ENCODE assay signal across 21 cellular contexts in genomic region chr20:2920473-2920872, GRCh38. TPM values are rescaled to one million over a fixed set of nuclear protein-coding genes. Genes with fewer than 3 reads are reported as not detected.
DNase-seq lines count a peak whose midpoint lies in the region; ATAC-seq and TF ChIP-seq lines count a peak whose summit lies in the region.
"Had no signal": no experiment of that assay in that cellular context is flagged by ENCODE, and none has a peak within 500 bp of the region (broad histone marks: within the 10 kb centered on the region; RNA-seq: fewer than 3 reads in every experiment).

No MANE protein-coding gene starts in this region.

- peaks cover 8% of the 10 kb centered on the region for H3K36me3 ChIP-seq in PC-3 (ENCODE audit: low read depth, low read length)
- peaks cover 0 to 16% (median 13%) of the 10 kb centered on the region in 5 donors for H3K36me3 ChIP-seq in subcutaneous abdominal adipose tissue (ENCODE audit: control insufficient read depth in 5 of 5, insufficient read depth in 5 of 5, low read length in 5 of 5)

- H4K20me1 ChIP-seq in PC-3 (ENCODE audit: low read length): no peaks in the 10 kb centered on the region

- H3K4me3 ChIP-seq in PC-3 (ENCODE audit: low read length) (peak overlapping the region; percentile 3; the same call in 1 of the 2 replicates), subcutaneous abdominal adipose tissue (ENCODE audit: low read depth in 1 of 5, low read length in 5 of 5) (no peak overlapping the region)
- H3K4me3 ChIP-seq: gastrocnemius medialis, lung, stomach, transverse colon had no signal

- H3K4me2 ChIP-seq in PC-3 (ENCODE audit: low read length): peak overlapping the region; percentile 60

- no peaks in the 10 kb centered on the region for H3K27me3 Mint-ChIP-seq in natural killer cell (ENCODE audit: low read depth in 2 of 2)
- no peaks in the 10 kb centered on the region for H3K27me3 Mint-ChIP-seq in natural killer cell treated with Interleukin-12 subunit alpha and Interleukin-12 subunit beta and Interleukin-15 and Interleukin-18, amount 100 ng/mL, for 72 hours
- no peaks in the 10 kb centered on the region for H3K27me3 Mint-ChIP-seq in endothelial cell (ENCODE audit: unreplicated experiment)
- H3K27me3 Mint-ChIP-seq in activated CD4-positive, alpha-beta T cell treated with anti-CD3 and anti-CD28 coated beads, Interleukin-2, amount 10 ng/mL, durations not matched to agents 24 days and 14 days: no peaks in the 10 kb centered on the region
- H3K27me3 Mint-ChIP-seq: activated CD4-positive, alpha-beta T cell treated with anti-CD3 and anti-CD28 coated beads, Interleukin-2, amount 10 ng/mL, durations not matched to agents 7 days and 5 days; brain; CD4-positive, alpha-beta T cell had no signal

- BruUV-seq in PC-3 (replicated peaks; lab: Mats Ljungman, UMichigan): no TSS peak

- peaks cover 33 to 38% of the 10 kb centered on the region in 2 donors for H3K4me1 Mint-ChIP-seq in natural killer cell
- H3K4me1 Mint-ChIP-seq in natural killer cell treated with Interleukin-12 subunit alpha and Interleukin-12 subunit beta and Interleukin-15 and Interleukin-18, amount 100 ng/mL, for 72 hours (ENCODE audit: low read depth in 2 of 2): peaks cover 17 to 33% of the 10 kb centered on the region in 2 donors
- H3K4me1 Mint-ChIP-seq in endothelial cell (ENCODE audit: unreplicated experiment): peaks cover 32% of the 10 kb centered on the region
- peaks cover 16% of the 10 kb centered on the region for H3K4me1 Mint-ChIP-seq in activated CD4-positive, alpha-beta T cell treated with anti-CD3 and anti-CD28 coated beads, Interleukin-2, amount 10 ng/mL, durations not matched to agents 24 days and 14 days

- H3K36me3 Mint-ChIP-seq in natural killer cell: peaks cover 6% of the 10 kb centered on the region
- H3K36me3 Mint-ChIP-seq in natural killer cell treated with Interleukin-12 subunit alpha and Interleukin-12 subunit beta and Interleukin-15 and Interleukin-18, amount 100 ng/mL, for 72 hours: peaks cover 11% of the 10 kb centered on the region
- H3K36me3 Mint-ChIP-seq in endothelial cell (ENCODE audit: low read depth, unreplicated experiment): peaks cover 10% of the 10 kb centered on the region
- H3K36me3 Mint-ChIP-seq in activated CD4-positive, alpha-beta T cell treated with anti-CD3 and anti-CD28 coated beads, Interleukin-2, amount 10 ng/mL, durations not matched to agents 24 days and 14 days (ENCODE audit: low read depth): peaks cover 31% of the 10 kb centered on the region

- H3K4me1 ChIP-seq in PC-3 (ENCODE audit: insufficient read depth, low read length): peaks cover 26% of the 10 kb centered on the region
- peaks cover 0 to 36% (median 24%) of the 10 kb centered on the region in 5 donors for H3K4me1 ChIP-seq in subcutaneous abdominal adipose tissue (ENCODE audit: control insufficient read depth in 5 of 5, insufficient read depth in 5 of 5, low read length in 5 of 5)

- no peaks in the 10 kb centered on the region for H3F3A ChIP-seq in PC-3 (ENCODE audit: low read length, unreplicated experiment)

- intact Hi-C loops in natural killer cell (cut with micrococcal nuclease): no loop called here
- intact Hi-C loops in PC-3 (cut with micrococcal nuclease): no loop called here
- intact Hi-C loops in activated CD4-positive, alpha-beta T cell treated with anti-CD3 and anti-CD28 coated beads, Interleukin-2, amount 10 ng/mL, durations not matched to agents 24 days and 14 days (cut with micrococcal nuclease): no loop called here

- no peaks in the 10 kb centered on the region for H3K9me3 ChIP-seq in PC-3 (ENCODE audit: low read length)
- H3K9me3 ChIP-seq in subcutaneous abdominal adipose tissue (ENCODE audit: control insufficient read depth in 5 of 5, low read length in 5 of 5): no peaks in the 10 kb centered on the region
- H3K9me3 ChIP-seq: gastrocnemius medialis, stomach, transverse colon had no signal

- peaks cover 39% of the 10 kb centered on the region for H3K79me2 ChIP-seq in PC-3 (ENCODE audit: low read length)

- CTCF ChIA-PET in PC-3 (lab: Charles Lee): interaction anchor here (0.7 kb wide), 1 partner anchor 42 kb away, joined by 15 read pairs; no protein-coding TSS in a partner anchor

- H2AFZ ChIP-seq in PC-3 (ENCODE audit: low read length): no peak overlapping the region

- H3K27me3 ChIP-seq in PC-3 (ENCODE audit: low read length): no peaks in the 10 kb centered on the region
- no peaks in the 10 kb centered on the region for H3K27me3 ChIP-seq in subcutaneous abdominal adipose tissue (ENCODE audit: control insufficient read depth in 5 of 5, insufficient read depth in 4 of 5, low read length in 5 of 5)
- H3K27me3 ChIP-seq: gastrocnemius medialis, stomach, transverse colon had no signal

- POLR2A ChIA-PET in PC-3 (lab: Charles Lee; ENCODE audit: unreplicated experiment): no interaction called here

- H3K9me3 Mint-ChIP-seq in natural killer cell (no peaks in the 10 kb centered on the region), endothelial cell (ENCODE audit: unreplicated experiment) (no peaks in the 10 kb centered on the region)
- no peaks in the 10 kb centered on the region for H3K9me3 Mint-ChIP-seq in natural killer cell treated with Interleukin-12 subunit alpha and Interleukin-12 subunit beta and Interleukin-15 and Interleukin-18, amount 100 ng/mL, for 72 hours
- H3K9me3 Mint-ChIP-seq in activated CD4-positive, alpha-beta T cell treated with anti-CD3 and anti-CD28 coated beads, Interleukin-2, amount 10 ng/mL, durations not matched to agents 24 days and 14 days: no peaks in the 10 kb centered on the region
- H3K9me3 Mint-ChIP-seq: activated CD4-positive, alpha-beta T cell treated with anti-CD3 and anti-CD28 coated beads, Interleukin-2, amount 10 ng/mL, durations not matched to agents 7 days and 5 days; CD4-positive, alpha-beta T cell had no signal

- no peak for ATAC-seq in natural killer cell
- no peak for ATAC-seq in natural killer cell treated with Interleukin-12 subunit alpha and Interleukin-12 subunit beta and Interleukin-15 and Interleukin-18, amount 100 ng/mL, for 72 hours
- peak; percentile 48 for ATAC-seq in PC-3
- no peak for ATAC-seq in HG03108 (IDR thresholded peaks at IDR 0.05; ENCODE audit: unreplicated experiment)
- ATAC-seq: esophagus mucosa, gastrocnemius medialis had no signal

- H3K9ac ChIP-seq in PC-3 (ENCODE audit: low read length) (no peak overlapping the region), subcutaneous abdominal adipose tissue (ENCODE audit: low read length in 5 of 5) (no peak overlapping the region)

- H3K27ac Mint-ChIP-seq in natural killer cell (peak overlapping the region; percentile 53 to 56), endothelial cell (ENCODE audit: unreplicated experiment) (no peak overlapping the region)
- H3K27ac Mint-ChIP-seq in natural killer cell treated with Interleukin-12 subunit alpha and Interleukin-12 subunit beta and Interleukin-15 and Interleukin-18, amount 100 ng/mL, for 72 hours: peak overlapping the region in 1 of 2 donors; percentile 13
- no peak overlapping the region for H3K27ac Mint-ChIP-seq in activated CD4-positive, alpha-beta T cell treated with anti-CD3 and anti-CD28 coated beads, Interleukin-2, amount 10 ng/mL, durations not matched to agents 24 days and 14 days
- H3K27ac Mint-ChIP-seq: activated CD4-positive, alpha-beta T cell treated with anti-CD3 and anti-CD28 coated beads, Interleukin-2, amount 10 ng/mL, durations not matched to agents 7 days and 5 days; CD4-positive, alpha-beta T cell had no signal

- H3K4me3 Mint-ChIP-seq in natural killer cell (no peak overlapping the region), endothelial cell (ENCODE audit: unreplicated experiment) (peak overlapping the region; percentile 68)
- H3K4me3 Mint-ChIP-seq in natural killer cell treated with Interleukin-12 subunit alpha and Interleukin-12 subunit beta and Interleukin-15 and Interleukin-18, amount 100 ng/mL, for 72 hours: no peak overlapping the region
- H3K4me3 Mint-ChIP-seq in activated CD4-positive, alpha-beta T cell treated with anti-CD3 and anti-CD28 coated beads, Interleukin-2, amount 10 ng/mL, durations not matched to agents 24 days and 14 days: no peak overlapping the region
- H3K4me3 Mint-ChIP-seq: activated CD4-positive, alpha-beta T cell treated with anti-CD3 and anti-CD28 coated beads, Interleukin-2, amount 10 ng/mL, durations not matched to agents 7 days and 5 days; brain; CD4-positive, alpha-beta T cell had no signal

- H3K9me2 ChIP-seq in PC-3 (replicated peaks; ENCODE audit: low read length): no peaks in the 10 kb centered on the region

- H3K27ac ChIP-seq in PC-3 (ENCODE audit: low read length) (peak overlapping the region; percentile 61), subcutaneous abdominal adipose tissue (ENCODE audit: low read depth, low read length) (peak overlapping the region; percentile 14)
- H3K27ac ChIP-seq: gastrocnemius medialis, stomach, VCaP had no signal

- TF ChIP-seq CTCF in natural killer cell (IDR thresholded peaks at IDR 0.05) (no peak), PC-3 (conservative IDR thresholded peaks at IDR 0.05; ENCODE audit: low read depth, low read length) (0 out of 2 replicates have a peak, but pooled peaks have one; percentile 13), endothelial cell (IDR thresholded peaks at IDR 0.05; ENCODE audit: unreplicated experiment) (no peak)

- DNase-seq in natural killer cell (no peak), PC-3 (peak; percentile 56), endothelial cell (ENCODE audit: low spot score) (no peak), NCI-H2081 (lab: John Stamatoyannopoulos, UW) (no peak)
- DNase-seq in natural killer cell treated with Interleukin-12 subunit alpha and Interleukin-12 subunit beta and Interleukin-15 and Interleukin-18, amount 100 ng/mL, for 72 hours (ENCODE audit: low spot score): no peak
- DNase-seq in activated CD4-positive, alpha-beta T cell treated with anti-CD3 and anti-CD28 coated beads, Interleukin-2, amount 10 ng/mL, durations not matched to agents 24 days and 14 days: no peak
- DNase-seq: activated CD4-positive, alpha-beta T cell treated with anti-CD3 and anti-CD28 coated beads, Interleukin-2, amount 10 ng/mL, durations not matched to agents 7 days and 5 days; activated effector memory CD4-positive, alpha-beta T cell treated with anti-CD3 and anti-CD28 coated beads, Interleukin-2, amount 50 U/mL, for 16 hours; CD4-positive, alpha-beta T cell; effector CD8-positive, alpha-beta T cell; gastrocnemius medialis; NCI-H2107; RPMI8226; stomach; transverse colon had no signal

RNA-seq across cellular contexts. Expression of gene PTPRA, which starts 47.2 kb away (rescaled TPM):
- 100 to 1,000 TPM; 125 to 172 (median 141) TPM for total RNA-seq in natural killer cell
- 10 to 100 TPM; 50.4 to 76.0 TPM for total RNA-seq in natural killer cell treated with Interleukin-12 subunit alpha and Interleukin-12 subunit beta and Interleukin-15 and Interleukin-18, amount 100 ng/mL, for 72 hours
- total RNA-seq in PC-3 (2014; rRNA removed): 33.6 and 35.0 TPM in 2 replicates
- 59.9 TPM for total RNA-seq in endothelial cell (ENCODE audit: unreplicated experiment)
- 66.5 and 71.5 TPM in 2 replicates for total RNA-seq in activated CD4-positive, alpha-beta T cell treated with anti-CD3 and anti-CD28 coated beads, Interleukin-2, amount 10 ng/mL, durations not matched to agents 24 days and 14 days

Comparison
In these comparisons a context has a peak if more than half of its experiments do, and no peak if none do; other contexts are left out.
1. H3K27ac Mint-ChIP-seq: peak in natural killer cell (2 of 2); none in endothelial cell (single experiment) and activated CD4-positive, alpha-beta T cell treated with anti-CD3 and anti-CD28 coated beads, Interleukin-2, amount 10 ng/mL, durations not matched to agents 24 days and 14 days (single experiment).